8 cellular contexts compared by ENCODE assay signal in the genomic region with DNA sequence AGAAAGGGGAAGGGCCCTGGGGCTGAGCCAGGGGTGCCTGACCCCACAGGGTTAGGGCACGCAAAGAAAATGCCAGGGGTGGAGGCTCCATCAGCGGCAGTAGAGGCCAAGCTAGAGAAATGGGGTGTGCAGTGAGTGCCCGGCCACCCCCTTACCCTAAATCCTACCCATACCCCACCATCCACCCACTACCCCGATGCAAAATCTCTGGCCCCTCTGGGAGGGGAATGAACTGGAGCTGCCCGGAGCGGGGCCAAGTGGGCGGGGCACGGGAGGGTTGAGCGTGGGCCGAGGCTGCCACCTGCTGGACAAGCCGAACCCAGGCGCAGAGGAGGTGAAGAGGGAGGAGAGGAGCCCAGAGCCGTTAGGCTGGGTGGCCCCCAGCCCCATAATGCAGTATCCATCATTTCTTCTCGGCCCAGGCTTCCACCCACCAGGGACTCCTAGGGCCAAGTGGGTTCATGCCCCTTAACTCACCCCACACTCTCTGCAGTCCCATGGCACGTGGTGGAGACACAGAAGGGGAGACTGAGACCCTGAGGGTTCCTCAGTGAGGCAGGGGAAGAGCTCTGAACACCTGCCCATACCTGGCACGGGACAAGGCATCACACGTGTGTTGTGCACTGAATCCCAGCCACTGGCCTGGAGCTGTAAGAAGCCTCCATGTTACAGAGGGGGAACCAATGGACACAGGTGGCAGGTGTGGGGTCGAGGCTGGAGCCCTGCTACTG. TPM values are rescaled to one million over a fixed set of nuclear protein-coding genes. Genes with fewer than 3 reads are reported as not detected.
DNase-seq lines count a peak whose midpoint lies in the region; ATAC-seq, FAIRE-seq and TF ChIP-seq lines count a peak whose summit lies in the region.

No MANE protein-coding gene starts in this region.

- FAIRE-seq in small intestine (lab: Jason Lieb, UNC): no peak

- H3K27ac ChIP-seq in DOHH2 (ENCODE audit: low read depth, low read length) (no peak overlapping the region), right cardiac atrium (ENCODE audit: low read length) (no peak overlapping the region), small intestine (ENCODE audit: low read depth in 1 of 2, low read length in 1 of 2) (no peak overlapping the region)

- peak; percentile 87 for TF ChIP-seq CTCF in DOHH2 (IDR thresholded peaks at IDR 0.05; ENCODE audit: low read depth, low read length, poor library complexity, severe bottlenecking)

- no peaks in the 10 kb centered on the region for H3K36me3 ChIP-seq in DOHH2 (ENCODE audit: control insufficient read depth, low read length)
- H3K36me3 ChIP-seq in MG63: no peaks in the 10 kb centered on the region
- no peaks in the 10 kb centered on the region for H3K36me3 ChIP-seq in small intestine (ENCODE audit: control insufficient read depth in 2 of 2, insufficient read depth in 2 of 2, low read length in 2 of 2)

- H4K20me1 ChIP-seq in DOHH2 (ENCODE audit: control insufficient read depth, insufficient read depth, low read depth, low read length): no peaks in the 10 kb centered on the region

- ATAC-seq in right cardiac atrium (peak; percentile 77 to 83), HG03196 (IDR thresholded peaks at IDR 0.05; ENCODE audit: unreplicated experiment) (no peak)

- no peak overlapping the region for H3K4me3 ChIP-seq in DOHH2 (ENCODE audit: low read length)
- no peak overlapping the region for H3K4me3 ChIP-seq in MG63
- no peak overlapping the region for H3K4me3 ChIP-seq in right cardiac atrium (ENCODE audit: low read length)
- no peak overlapping the region for H3K4me3 ChIP-seq in small intestine (ENCODE audit: low read depth in 1 of 2, low read length in 2 of 2)

- H3F3A ChIP-seq in DOHH2 (ENCODE audit: control insufficient read depth, insufficient read depth): no peaks in the 10 kb centered on the region

- H3K4me1 ChIP-seq in DOHH2 (ENCODE audit: control insufficient read depth, low read length): no peaks in the 10 kb centered on the region
- no peaks in the 10 kb centered on the region for H3K4me1 ChIP-seq in right cardiac atrium (ENCODE audit: control insufficient read depth, insufficient read depth, low read length)
- no peaks in the 10 kb centered on the region for H3K4me1 ChIP-seq in small intestine (ENCODE audit: control insufficient read depth in 2 of 2, insufficient read depth in 1 of 2, low read depth in 1 of 2, low read length in 1 of 2)

- H3K79me2 ChIP-seq in DOHH2 (ENCODE audit: control insufficient read depth, low read length): no peaks in the 10 kb centered on the region

- DNase-seq in MG63: peak; percentile 69
- DNase-seq in T-helper 9 cell: peak; percentile 56
- DNase-seq in anterior cingulate cortex (lab: John Stamatoyannopoulos, UW): peak in 57 of 58 donors; percentile 12 to 77 (median 59)
- peak; percentile 88 to 95 (median 95) for DNase-seq in right cardiac atrium
- DNase-seq in small intestine: peak; percentile 56
- DNase-seq in SW 1271 (lab: John Stamatoyannopoulos, UW): no peak

- intact Hi-C loops in right cardiac atrium (cut with DNase I): loop anchor here (1.0 to 10.0 kb wide), 6 partner anchors 117 to 537 kb away; no protein-coding TSS in a partner anchor

- H3K4me2 ChIP-seq in DOHH2 (ENCODE audit: low read length): no peak overlapping the region

- H3K9me3 ChIP-seq in DOHH2 (ENCODE audit: control insufficient read depth, insufficient read depth, low read length) (no peaks in the 10 kb centered on the region), MG63 (no peaks in the 10 kb centered on the region), right cardiac atrium (ENCODE audit: control insufficient read depth, low read length) (no peaks in the 10 kb centered on the region), small intestine (ENCODE audit: control insufficient read depth, low read depth) (no peaks in the 10 kb centered on the region)

- H3K27me3 ChIP-seq in DOHH2 (ENCODE audit: control insufficient read depth, low read length) (no peaks in the 10 kb centered on the region), MG63 (no peaks in the 10 kb centered on the region), right cardiac atrium (ENCODE audit: control insufficient read depth, insufficient read depth) (no peaks in the 10 kb centered on the region), small intestine (ENCODE audit: control insufficient read depth in 2 of 2, insufficient read depth in 2 of 2, low read length in 2 of 2) (no peaks in the 10 kb centered on the region)

- no peaks in the 10 kb centered on the region for H3K9me2 ChIP-seq in DOHH2 (replicated peaks; ENCODE audit: control insufficient read depth, low read length)

- 11% methylated on average over 18 of the region's 18 CpGs for WGBS in right cardiac atrium
- WGBS in small intestine, 3 donors: 7 to 10% (median 8%) methylated on average over 18 of the region's 18 CpGs

RNA-seq across cellular contexts. Expression of a gene that starts 1.4 kb away (rescaled TPM):
- total RNA-seq in MG63 (2014; rRNA removed; shearing (Covaris generic); ENCODE audit: low replicate concordance): not detected in 2 replicates
- 100 to 1,000 TPM in 3 of 4 donors, 10 to 100 TPM in 1; 96.3 to 196 (median 125) TPM for total RNA-seq in right cardiac atrium
- polyA plus RNA-seq in right cardiac atrium (32.7 TPM), small intestine (100 to 1,000 TPM in 1 of 3 donors, 10 to 100 TPM in 2; 17.7 to 181 (median 81.6) TPM)

RNA-seq across cellular contexts. Expression of a gene that starts 5.6 kb away (rescaled TPM):
- not detected in 2 replicates for total RNA-seq in MG63 (2014; rRNA removed; shearing (Covaris generic); ENCODE audit: low replicate concordance)
- total RNA-seq in right cardiac atrium: 100 to 1,000 TPM in 3 of 4 donors, 10 to 100 TPM in 1; 80.5 to 156 (median 127) TPM
- polyA plus RNA-seq in right cardiac atrium: 51.4 TPM
- polyA plus RNA-seq in small intestine: 100 to 1,000 TPM in 2 of 3 donors, 10 to 100 TPM in 1; 25.7 to 215 (median 128) TPM

RNA-seq across cellular contexts. Expression of a gene that starts 11.0 kb away (rescaled TPM):
- not detected in 2 replicates for total RNA-seq in MG63 (2014; rRNA removed; shearing (Covaris generic); ENCODE audit: low replicate concordance)
- 100 to 1,000 TPM; 129 to 244 (median 166) TPM for total RNA-seq in right cardiac atrium
- polyA plus RNA-seq in right cardiac atrium (53.5 TPM), small intestine (100 to 1,000 TPM in 2 of 3 donors, 10 to 100 TPM in 1; 33.5 to 255 (median 119) TPM)

Comparison
In these comparisons a context has a peak if more than half of its experiments do, and no peak if none do; other contexts are left out.
1. DNase-seq: peak in MG63 (single experiment), T-helper 9 cell (single experiment), anterior cingulate cortex (57 of 58), right cardiac atrium (3 of 3) and small intestine (single experiment); none in SW 1271 (0 of 2).
2. RNA of a gene that starts 1.4 kb away (total RNA-seq): 96.3 to 196 TPM in right cardiac atrium; not detected in MG63; every median in the first group is over 10 times any median in the second.
3. RNA of a gene that starts 5.6 kb away (total RNA-seq): 80.5 to 156 TPM in right cardiac atrium; not detected in MG63; every median in the first group is over 10 times any median in the second.
4. RNA of a gene that starts 11.0 kb away (total RNA-seq): 129 to 244 TPM in right cardiac atrium; not detected in MG63; every median in the first group is over 100 times any median in the second.